Comparison of ENCODE assay signal across 8 cellular contexts in the genomic region with DNA sequence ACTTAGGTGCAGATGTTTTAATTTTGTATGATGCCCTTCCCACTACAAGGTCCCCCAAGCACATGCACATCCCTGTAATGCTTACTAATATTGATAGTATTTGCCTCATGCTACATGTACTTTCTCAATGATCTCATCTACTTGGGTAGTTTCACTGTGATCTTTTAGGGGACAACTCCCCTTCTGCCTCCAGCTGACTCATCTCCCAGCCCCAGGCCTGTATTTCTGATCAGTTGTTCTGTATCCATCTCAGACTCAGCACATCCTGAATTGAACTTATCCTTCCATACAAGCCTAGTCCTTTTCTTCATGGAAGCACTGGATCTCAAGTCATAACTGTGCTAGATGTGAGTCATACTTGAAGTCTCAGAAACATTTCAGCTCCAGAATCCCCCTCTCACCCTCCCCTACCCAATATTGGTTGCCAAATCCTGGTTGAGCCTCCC. TPM values are rescaled to one million over a fixed set of nuclear protein-coding genes. Genes with fewer than 3 reads are reported as not detected.
DNase-seq lines count a peak whose midpoint lies in the region; ATAC-seq and TF ChIP-seq lines count a peak whose summit lies in the region.

No MANE protein-coding gene starts in this region.

- H3K4me3 Mint-ChIP-seq in activated CD4-positive, alpha-beta T cell treated with anti-CD3 and anti-CD28 coated beads, Interleukin-2, amount 10 ng/mL, durations not matched to agents 24 days and 14 days, result no peak overlapping the region
- H3K4me3 Mint-ChIP-seq in activated CD4-positive, alpha-beta T cell treated with anti-CD3 and anti-CD28 coated beads, Interleukin-2, amount 10 ng/mL, durations not matched to agents 7 days and 5 days, result no peak overlapping the region

- H3K79me2 ChIP-seq in OCI-LY3 (ENCODE audit: low read length), result no peaks in the 10 kb centered on the region

- H2AFZ ChIP-seq in OCI-LY3 (ENCODE audit: low read depth, low read length), result peak overlapping the region; percentile 27; the same call in 1 of the 2 replicates

- peak overlapping the region; percentile 61 for H3K4me2 ChIP-seq in OCI-LY3 (ENCODE audit: low read length)

- intact Hi-C loops in activated CD4-positive, alpha-beta T cell treated with anti-CD3 and anti-CD28 coated beads, Interleukin-2, amount 10 ng/mL, durations not matched to agents 24 days and 14 days (cut with micrococcal nuclease), result loop anchor here (2.0 kb wide), 1 partner anchor 47 kb away; no protein-coding TSS in a partner anchor

- H3K4me1 ChIP-seq in OCI-LY3 (ENCODE audit: low read length), result peaks cover 52% of the 10 kb centered on the region

- peak; percentile 95 for ATAC-seq in HG02571 (IDR thresholded peaks at IDR 0.05; ENCODE audit: unreplicated experiment)

- peaks cover 2% of the 10 kb centered on the region for H3K36me3 ChIP-seq in OCI-LY3 (replicated peaks; ENCODE audit: low read depth, low read length)

- H3K27ac Mint-ChIP-seq in activated CD4-positive, alpha-beta T cell treated with anti-CD3 and anti-CD28 coated beads, Interleukin-2, amount 10 ng/mL, durations not matched to agents 24 days and 14 days, result peak overlapping the region; percentile 34
- no peak overlapping the region for H3K27ac Mint-ChIP-seq in activated CD4-positive, alpha-beta T cell treated with anti-CD3 and anti-CD28 coated beads, Interleukin-2, amount 10 ng/mL, durations not matched to agents 7 days and 5 days

- H3K9ac ChIP-seq in OCI-LY3 (ENCODE audit: low read length), result peak overlapping the region; percentile 46; the same call in 1 of the 2 replicates

- peak overlapping the region; percentile 12; the same call in 1 of the 2 replicates for H3K4me3 ChIP-seq in OCI-LY3 (ENCODE audit: low read length)

- CTCF ChIA-PET in activated CD4-positive, alpha-beta T cell treated with anti-CD3 and anti-CD28 coated beads, Interleukin-2, amount 10 ng/mL, durations not matched to agents 7 days and 5 days (lab: Charles Lee), result interaction anchor here (0.8 to 1.5 kb wide), 2 partner anchors 15 to 18 kb away, joined by 4 to 5 read pairs; no protein-coding TSS in a partner anchor

- peaks cover 7% of the 10 kb centered on the region for H3K27me3 Mint-ChIP-seq in activated CD4-positive, alpha-beta T cell treated with anti-CD3 and anti-CD28 coated beads, Interleukin-2, amount 10 ng/mL, durations not matched to agents 24 days and 14 days
- H3K27me3 Mint-ChIP-seq in activated CD4-positive, alpha-beta T cell treated with anti-CD3 and anti-CD28 coated beads, Interleukin-2, amount 10 ng/mL, durations not matched to agents 7 days and 5 days, result peaks cover 2% of the 10 kb centered on the region

- DNase-seq in activated CD4-positive, alpha-beta T cell treated with anti-CD3 and anti-CD28 coated beads, Interleukin-2, amount 10 ng/mL, durations not matched to agents 24 days and 14 days, result no peak
- no peak for DNase-seq in activated CD4-positive, alpha-beta T cell treated with anti-CD3 and anti-CD28 coated beads, Interleukin-2, amount 10 ng/mL, durations not matched to agents 7 days and 5 days
- DNase-seq in stimulated activated CD4-positive, alpha-beta T cell treated with anti-CD3 and anti-CD28 coated beads, Interleukin-2, amount 100 ng/mL, for 48 hours, result peak; percentile 15 to 17
- DNase-seq in midbrain (lab: John Stamatoyannopoulos, UW) (no peak), NCI-H1694 treated with DMSO at 0.1 percent for 48 hours (lab: John Stamatoyannopoulos, UW) (no peak), caudate nucleus (lab: John Stamatoyannopoulos, UW) (no peak)

- peaks cover 9% of the 10 kb centered on the region for H3K9me3 Mint-ChIP-seq in activated CD4-positive, alpha-beta T cell treated with anti-CD3 and anti-CD28 coated beads, Interleukin-2, amount 10 ng/mL, durations not matched to agents 24 days and 14 days
- H3K9me3 Mint-ChIP-seq in activated CD4-positive, alpha-beta T cell treated with anti-CD3 and anti-CD28 coated beads, Interleukin-2, amount 10 ng/mL, durations not matched to agents 7 days and 5 days, result no peaks in the 10 kb centered on the region

- H4K20me1 ChIP-seq in OCI-LY3 (ENCODE audit: insufficient read depth, low read length), result no peaks in the 10 kb centered on the region

- H3K27me3 ChIP-seq in OCI-LY3 (ENCODE audit: low read depth, low read length), result no peaks in the 10 kb centered on the region

- H3K27ac ChIP-seq in OCI-LY3 (ENCODE audit: low read length), result peak overlapping the region; percentile 80
- H3K27ac ChIP-seq in caudate nucleus (ENCODE audit: low read depth, low read length), result no peak overlapping the region

- H3K9me3 ChIP-seq in OCI-LY3 (ENCODE audit: insufficient read depth, low read length), result no peaks in the 10 kb centered on the region

- TF ChIP-seq CTCF in OCI-LY3 (IDR thresholded peaks at IDR 0.05; ENCODE audit: low read depth, low read length), result no peak

- POLR2A ChIA-PET in activated CD4-positive, alpha-beta T cell treated with anti-CD3 and anti-CD28 coated beads, Interleukin-2, amount 10 ng/mL, durations not matched to agents 7 days and 5 days (lab: Charles Lee), result no interaction called here

- no peaks in the 10 kb centered on the region for H3K36me3 Mint-ChIP-seq in activated CD4-positive, alpha-beta T cell treated with anti-CD3 and anti-CD28 coated beads, Interleukin-2, amount 10 ng/mL, durations not matched to agents 24 days and 14 days (ENCODE audit: low read depth)
- H3K36me3 Mint-ChIP-seq in activated CD4-positive, alpha-beta T cell treated with anti-CD3 and anti-CD28 coated beads, Interleukin-2, amount 10 ng/mL, durations not matched to agents 7 days and 5 days (ENCODE audit: low read depth), result no peaks in the 10 kb centered on the region

- peaks cover 15% of the 10 kb centered on the region for H3K4me1 Mint-ChIP-seq in activated CD4-positive, alpha-beta T cell treated with anti-CD3 and anti-CD28 coated beads, Interleukin-2, amount 10 ng/mL, durations not matched to agents 24 days and 14 days
- H3K4me1 Mint-ChIP-seq in activated CD4-positive, alpha-beta T cell treated with anti-CD3 and anti-CD28 coated beads, Interleukin-2, amount 10 ng/mL, durations not matched to agents 7 days and 5 days, result peaks cover 14% of the 10 kb centered on the region

RNA-seq across cellular contexts. Expression of a gene that starts 49.4 kb away (rescaled TPM):
- total RNA-seq in activated CD4-positive, alpha-beta T cell treated with anti-CD3 and anti-CD28 coated beads, Interleukin-2, amount 10 ng/mL, durations not matched to agents 24 days and 14 days, result 63.5 and 68.6 TPM in 2 replicates
- total RNA-seq in activated CD4-positive, alpha-beta T cell treated with anti-CD3 and anti-CD28 coated beads, Interleukin-2, amount 10 ng/mL, durations not matched to agents 7 days and 5 days, result 10 to 100 TPM; 47.9 to 51.6 TPM

Comparison
In these comparisons a context has a peak if more than half of its experiments do, and no peak if none do; other contexts are left out.
1. DNase-seq: peak in stimulated activated CD4-positive, alpha-beta T cell treated with anti-CD3 and anti-CD28 coated beads, Interleukin-2, amount 100 ng/mL, for 48 hours (2 of 2); none in activated CD4-positive, alpha-beta T cell treated with anti-CD3 and anti-CD28 coated beads, Interleukin-2, amount 10 ng/mL, durations not matched to agents 24 days and 14 days (single experiment), activated CD4-positive, alpha-beta T cell treated with anti-CD3 and anti-CD28 coated beads, Interleukin-2, amount 10 ng/mL, durations not matched to agents 7 days and 5 days (single experiment), midbrain (single experiment), NCI-H1694 treated with DMSO at 0.1 percent for 48 hours (single experiment) and caudate nucleus (0 of 61).